Comparison of ENCODE assay signal across 32 cellular contexts in genomic region chr3:47385007-47385406, GRCh38. TPM values are rescaled to one million over a fixed set of nuclear protein-coding genes. Genes with fewer than 3 reads are reported as not detected.
A peak's percentile ranks its signal among the peaks of the same experiment; 100 is the strongest.
DNase-seq lines count a peak whose midpoint lies in the region; ATAC-seq, FAIRE-seq and TF ChIP-seq lines count a peak whose summit lies in the region.
"Had no signal": no experiment of that assay in that cellular context is flagged by ENCODE, and none has a peak within 500 bp of the region (broad histone marks: within the 10 kb centered on the region; RNA-seq: fewer than 3 reads in every experiment).

No MANE protein-coding gene starts in this region.

- H2BK120ac ChIP-seq in IMR-90 (ENCODE audit: low read depth, low read length), result no peak overlapping the region

- TF ChIP-seq CTCF in IMR-90 (conservative IDR thresholded peaks at IDR 0.05; ENCODE audit: low read depth, low read length) (no peak), astrocyte (IDR thresholded peaks at IDR 0.05; ENCODE audit: insufficient read depth, low read depth, low read length) (no peak)

- H3K27me3 ChIP-seq in IMR-90 (ENCODE audit: control insufficient read depth, insufficient read depth, low read length) (no peaks in the 10 kb centered on the region), astrocyte (ENCODE audit: insufficient read depth, low read length) (no peaks in the 10 kb centered on the region)
- H3K27me3 ChIP-seq: heart right ventricle, vagina had no signal

- no peak overlapping the region for H3K27ac Mint-ChIP-seq in astrocyte (ENCODE audit: unreplicated experiment)
- H3K27ac Mint-ChIP-seq: activated T-helper 2 cell treated with anti-CD3 and anti-CD28 coated beads, Interferon-gamma antibody, Interleukin-2, Interleukin-4, amounts not matched to agents 10 μg/mL and 5 μg/mL and 100 μg/mL, durations not matched to agents 14 hours and 24 hours and 36 hours; GM23338 had no signal

- no TSS peak for BruUV-seq in IMR-90 (replicated peaks; lab: Mats Ljungman, UMichigan)

- H3K79me1 ChIP-seq in IMR-90 (ENCODE audit: low read depth in 1 of 2, low read length in 2 of 2), result peaks cover 34 to 78% of the 10 kb centered on the region in 2 experiments

- peaks cover 4% of the 10 kb centered on the region for H3K4me1 ChIP-seq in IMR-90 (ENCODE audit: control insufficient read depth, insufficient read depth, low read length)
- H3K4me1 ChIP-seq in astrocyte (ENCODE audit: insufficient read depth, low read length), result peaks cover 7% of the 10 kb centered on the region

- H2BK20ac ChIP-seq in IMR-90 (ENCODE audit: low read depth, low read length), result no peak overlapping the region

- in situ Hi-C loops in IMR-90 (cut with MboI; ENCODE audit: low sequenced_read_pairs), result no loop called here

- H3K4me3 ChIP-seq in IMR-90 (ENCODE audit: insufficient read depth, low read depth, low read length), result no peak overlapping the region
- H3K4me3 ChIP-seq in astrocyte (ENCODE audit: insufficient read depth, low read depth, low read length), result no peak overlapping the region
- H3K4me3 ChIP-seq: GM23338, heart right ventricle, lung, skin epidermis, vagina had no signal

- H3K9me3 ChIP-seq in IMR-90 (ENCODE audit: control insufficient read depth, insufficient read depth, low read length) (no peaks in the 10 kb centered on the region), astrocyte (ENCODE audit: insufficient read depth, low read depth, low read length) (no peaks in the 10 kb centered on the region)
- H3K9me3 ChIP-seq: heart right ventricle, vagina had no signal

- TF ChIP-seq POLR2A in IMR-90 (IDR thresholded peaks at IDR 0.05; ENCODE audit: low read depth, low read length), result no peak

- no peak overlapping the region for H4K8ac ChIP-seq in IMR-90 (ENCODE audit: low read depth in 2 of 2, low read length in 2 of 2)

- H3K9me1 ChIP-seq in IMR-90 (ENCODE audit: insufficient read depth, low read length), result peaks cover 10% of the 10 kb centered on the region

- H4K20me1 ChIP-seq in IMR-90 (ENCODE audit: insufficient read depth, low read length) (peaks cover 60% of the 10 kb centered on the region), astrocyte (ENCODE audit: insufficient read depth, low read length) (peaks cover 75% of the 10 kb centered on the region)

- no peak overlapping the region for H2BK15ac ChIP-seq in IMR-90 (ENCODE audit: low read depth, low read length)

- no peak for TF ChIP-seq RAD21 in IMR-90 (IDR thresholded peaks at IDR 0.05; ENCODE audit: low read length)

- no peak for FAIRE-seq in astrocyte (lab: Jason Lieb, UNC)
- FAIRE-seq: D721Med had no signal

- no peaks in the 10 kb centered on the region for H3K9me3 Mint-ChIP-seq in astrocyte (ENCODE audit: unreplicated experiment)
- H3K9me3 Mint-ChIP-seq: activated T-helper 2 cell treated with anti-CD3 and anti-CD28 coated beads, Interferon-gamma antibody, Interleukin-2, Interleukin-4, amounts not matched to agents 10 μg/mL and 5 μg/mL and 100 μg/mL, durations not matched to agents 14 hours and 24 hours and 36 hours; CD4-positive, CD25-positive, alpha-beta regulatory T cell; GM23338; natural killer cell had no signal

- CTCF ChIA-PET in IMR-90 (lab: Yijun Ruan, JAX), result no interaction called here

- no peak overlapping the region for H3K4ac ChIP-seq in IMR-90 (ENCODE audit: low read depth, low read length)

- H3K4me3 Mint-ChIP-seq in astrocyte (ENCODE audit: unreplicated experiment), result no peak overlapping the region
- H3K4me3 Mint-ChIP-seq: GM23338, natural killer cell had no signal

- H3K4me2 ChIP-seq in IMR-90 (ENCODE audit: low read depth, low read length), result no peak overlapping the region
- H3K4me2 ChIP-seq in astrocyte (ENCODE audit: low read length), result no peak overlapping the region
- H3K4me2 ChIP-seq: GM23338 had no signal

- intact Hi-C loops in IMR-90 (cut with micrococcal nuclease), result no loop called here

- no peak overlapping the region for H4K5ac ChIP-seq in IMR-90 (ENCODE audit: low read depth, low read length)

- no peak overlapping the region for H2AK9ac ChIP-seq in IMR-90 (replicated peaks; ENCODE audit: low read depth, low read length, poor library complexity)

- H3K9ac ChIP-seq in IMR-90 (ENCODE audit: low read depth, low read length), result no peak overlapping the region
- no peak overlapping the region for H3K9ac ChIP-seq in astrocyte (ENCODE audit: low read length)

- no peak overlapping the region for H2AFZ ChIP-seq in IMR-90 (replicated peaks; ENCODE audit: low read length, poor library complexity)
- no peak overlapping the region for H2AFZ ChIP-seq in astrocyte (ENCODE audit: low read depth, low read length)
- H2AFZ ChIP-seq: GM23338 had no signal

- ATAC-seq in IMR-90 (ENCODE audit: low read depth) (no peak), GM21423 (IDR thresholded peaks at IDR 0.05; ENCODE audit: unreplicated experiment) (no peak), GM21367 (IDR thresholded peaks at IDR 0.05; ENCODE audit: unreplicated experiment) (no peak)
- ATAC-seq: GM23338; heart right ventricle; natural killer cell; stimulated activated naive CD8-positive, alpha-beta T cell treated with anti-CD3 and anti-CD28 coated beads, Interleukin-15, Interleukin-2, amounts not matched to agents 100 U/mL and 50 U/mL, for 24 hours had no signal

- H4K91ac ChIP-seq in IMR-90 (ENCODE audit: insufficient read depth, low read depth, low read length), result no peak overlapping the region

- peak; percentile 25 for DNase-seq in IMR-90
- peak; percentile 85 for DNase-seq in astrocyte (ENCODE audit: low read depth)
- peak; percentile 27 for DNase-seq in kidney glomerular epithelial cell (lab: John Stamatoyannopoulos, UW)
- DNase-seq in renal cortical epithelial cell (ENCODE audit: low read depth), result peak; percentile 19
- no peak for DNase-seq in activated CD4-positive, CD25-positive, alpha-beta regulatory T cell treated with anti-CD3 and anti-CD28 coated beads, Interleukin-2, amount 50 U/mL, for 72 hours
- DNase-seq in OCI-M2 (lab: John Stamatoyannopoulos, UW; ENCODE audit: unreplicated experiment), result no peak
- DNase-seq: activated CD4-positive, alpha-beta T cell treated with anti-CD3 and anti-CD28 coated beads for 48 hours; activated naive CD4-positive, alpha-beta T cell treated with anti-CD3 and anti-CD28 coated beads, Interleukin-2, amount 50 U/mL, for 16 hours; AML-193; CD4-positive, CD25-positive, alpha-beta regulatory T cell; central memory CD4-positive, alpha-beta T cell; cortex of kidney; effector memory CD4-positive, alpha-beta T cell; foreskin fibroblast; heart right ventricle; natural killer cell; NCI-H1436; NCI-H2081; NCI-H2227 treated with DMSO at 0.1 percent for 48 hours; NCI-H69; stimulated activated naive CD8-positive, alpha-beta T cell treated with anti-CD3 and anti-CD28 coated beads, Interleukin-15, Interleukin-2, amounts not matched to agents 100 U/mL and 50 U/mL, for 24 hours; SW 1271; WERI-Rb-1 had no signal

- H3K27me3 Mint-ChIP-seq in astrocyte (ENCODE audit: low read depth, unreplicated experiment), result no peaks in the 10 kb centered on the region
- H3K27me3 Mint-ChIP-seq: CD4-positive, CD25-positive, alpha-beta regulatory T cell had no signal

- no peak overlapping the region for H3K18ac ChIP-seq in IMR-90 (ENCODE audit: low read depth, low read length)

- H2BK5ac ChIP-seq in IMR-90 (ENCODE audit: low read depth, low read length, poor library complexity, severe bottlenecking), result no peak overlapping the region

- POLR2A ChIA-PET in IMR-90 (lab: Charles Lee; ENCODE audit: unreplicated experiment), result no interaction called here

- H3K36me3 Mint-ChIP-seq in astrocyte (ENCODE audit: low read depth, unreplicated experiment), result peaks cover 3% of the 10 kb centered on the region
- H3K36me3 Mint-ChIP-seq: natural killer cell had no signal

- dilution Hi-C loops in IMR-90 (cut with HindIII; ENCODE audit: low sequenced_read_pairs, unreplicated experiment), result no loop called here

- H3K14ac ChIP-seq in IMR-90 (replicated peaks; ENCODE audit: low read depth, low read length), result no peak overlapping the region

- no peak overlapping the region for H3K27ac ChIP-seq in IMR-90 (ENCODE audit: insufficient read depth, low read length)
- H3K27ac ChIP-seq in astrocyte (ENCODE audit: low read depth, low read length), result no peak overlapping the region
- H3K27ac ChIP-seq: heart right ventricle, HL-60, skin epidermis, vagina, WERI-Rb-1 had no signal

- H2AK5ac ChIP-seq in IMR-90 (ENCODE audit: low read depth, low read length), result no peak overlapping the region

- H3K56ac ChIP-seq in IMR-90 (ENCODE audit: extremely low read depth, insufficient read depth, low read length), result no peak overlapping the region

- peaks cover 90% of the 10 kb centered on the region for H3K79me2 ChIP-seq in astrocyte (ENCODE audit: insufficient read depth, low read length)

- peaks cover 6% of the 10 kb centered on the region for H3K36me3 ChIP-seq in IMR-90 (ENCODE audit: control insufficient read depth, insufficient read depth, low read length)
- no peaks in the 10 kb centered on the region for H3K36me3 ChIP-seq in astrocyte (ENCODE audit: insufficient read depth, low read length)

- H3K23ac ChIP-seq in IMR-90 (ENCODE audit: low read depth, low read length), result no peak overlapping the region

- WGBS in IMR-90 (ENCODE audit: extremely low coverage in 2 of 2, insufficient read length in 1 of 2), 2 experiments, result no CpG with 5 or more reads among the region's 4 CpGs

- H3K4me1 Mint-ChIP-seq in astrocyte (ENCODE audit: low read depth, unreplicated experiment), result peaks cover 4% of the 10 kb centered on the region

TF ChIP-seq in IMR-90, 13 proteins besides CTCF, POLR2A, EP300 and RAD21:
- no peak for TF ChIP-seq RFX5 (IDR thresholded peaks at IDR 0.05; ENCODE audit: low read depth, low read length)
- TF ChIP-seq FOS (IDR thresholded peaks at IDR 0.05; ENCODE audit: low read depth, low read length), result no peak
- TF ChIP-seq ELK1 (IDR thresholded peaks at IDR 0.05; ENCODE audit: borderline replicate concordance, low read depth, low read length), result no peak
- no peak for TF ChIP-seq BHLHE40 (IDR thresholded peaks at IDR 0.05; ENCODE audit: low read depth, low read length)
- TF ChIP-seq MAZ (IDR thresholded peaks at IDR 0.05; ENCODE audit: borderline replicate concordance, low read depth, low read length), result no peak
- no peak for TF ChIP-seq RCOR1 (IDR thresholded peaks at IDR 0.05; ENCODE audit: insufficient replicate concordance, low read length)
- no peak for TF ChIP-seq SMC3 (IDR thresholded peaks at IDR 0.05; ENCODE audit: low read depth, low read length)
TF ChIP-seq in IMR-90: peak in this region for 0.

RNA-seq across cellular contexts. Expression of gene PTPN23, which starts 4.2 kb away (rescaled TPM):
- 4.4 and 4.5 TPM in 2 replicates for total RNA-seq in IMR-90 (2012; rRNA removed)
- 13.9 and 15.1 TPM in 2 replicates for polyA plus RNA-seq in IMR-90 (2012; rRNA removed)
- 7.3 and 8.9 TPM in 2 replicates for polyA plus RNA-seq in IMR-90 (2012; cell fraction: cytosol; rRNA removed)
- 33.7 and 64.5 TPM in 2 replicates for polyA plus RNA-seq in IMR-90 (2012; cell fraction: nucleus; rRNA removed; ENCODE audit: low replicate concordance)
- 40.3 and 40.4 TPM in 2 replicates for total RNA-seq in astrocyte
- 10.6 and 50.3 TPM in 2 replicates for total RNA-seq in renal cortical epithelial cell

Comparison
In these comparisons a context has a peak if more than half of its experiments do, and no peak if none do; other contexts are left out.
1. DNase-seq: peak in IMR-90 (single experiment), astrocyte (single experiment), kidney glomerular epithelial cell (single experiment) and renal cortical epithelial cell (single experiment); none in activated CD4-positive, CD25-positive, alpha-beta regulatory T cell treated with anti-CD3 and anti-CD28 coated beads, Interleukin-2, amount 50 U/mL, for 72 hours (single experiment) and OCI-M2 (single experiment).